8 cellular contexts compared by ENCODE assay signal in the genomic region with DNA sequence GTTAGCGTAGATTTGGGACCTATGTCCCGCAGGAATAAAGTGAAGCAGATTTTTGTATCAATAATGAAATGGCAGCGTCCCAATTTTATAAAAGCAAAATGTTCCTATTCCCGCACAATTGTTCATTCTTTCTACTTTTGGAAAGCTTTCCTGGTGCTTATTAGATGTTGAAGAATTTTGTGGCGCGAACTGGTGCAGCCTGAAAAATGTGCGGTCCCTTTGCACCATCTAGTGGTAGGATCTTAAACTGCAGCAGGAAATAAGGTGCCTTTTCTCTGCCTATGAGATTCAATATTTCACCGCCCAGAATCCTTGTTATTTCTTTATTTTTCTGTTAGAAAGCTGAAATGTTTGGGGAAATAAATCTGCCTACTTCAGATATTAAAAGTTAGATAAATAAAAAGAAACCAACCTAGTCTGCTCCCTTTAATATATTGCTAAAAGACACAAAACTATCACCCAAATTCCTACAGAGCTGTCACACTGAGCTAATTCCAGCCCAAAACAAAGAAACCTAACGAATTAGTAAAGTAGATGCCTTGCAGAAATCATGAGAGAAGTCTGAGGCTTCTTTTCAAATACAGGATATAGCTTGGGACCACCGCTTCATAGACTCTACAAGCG.
DNase-seq lines count a peak whose midpoint lies in the region; ATAC-seq and TF ChIP-seq lines count a peak whose summit lies in the region.

No MANE protein-coding gene starts in this region.

- H4K20me1 ChIP-seq in fibroblast of lung (ENCODE audit: control insufficient read depth, extremely low read depth, insufficient read depth, low read length), result no peaks in the 10 kb centered on the region

- no peaks in the 10 kb centered on the region for H3K27me3 Mint-ChIP-seq in activated CD8-positive, alpha-beta T cell treated with anti-CD3 and anti-CD28 coated beads for 36 hours
- H3K27me3 Mint-ChIP-seq in neural crest cell (ENCODE audit: low read depth), result no peaks in the 10 kb centered on the region

- H3K4me1 Mint-ChIP-seq in activated CD8-positive, alpha-beta T cell treated with anti-CD3 and anti-CD28 coated beads for 36 hours (ENCODE audit: low read depth), result peaks cover 11% of the 10 kb centered on the region
- peaks cover 7% of the 10 kb centered on the region for H3K4me1 Mint-ChIP-seq in neural crest cell

- no peak overlapping the region for H3K4me2 ChIP-seq in fibroblast of lung (ENCODE audit: extremely low read depth, insufficient read depth, low read length)

- TF ChIP-seq CTCF in GM13976 (IDR thresholded peaks at IDR 0.05; ENCODE audit: borderline replicate concordance, control extremely low read depth, extremely low read depth, insufficient read depth, missing control alignments) (peak; percentile 85), fibroblast of lung (conservative IDR thresholded peaks at IDR 0.05 in 1 of 2, IDR thresholded peaks at IDR 0.05 in 1 of 2; ENCODE audit: low read depth in 1 of 2, low read length in 2 of 2) (peak; percentile 92 to 94), neural crest cell (conservative IDR thresholded peaks at IDR 0.05) (peak; percentile 95), vagina (IDR thresholded peaks at IDR 0.05) (peak; percentile 72 to 94 (median 90))
- peak; percentile 97 for TF ChIP-seq CTCF in activated CD8-positive, alpha-beta T cell treated with anti-CD3 and anti-CD28 coated beads for 36 hours (IDR thresholded peaks at IDR 0.05)

- POLR2A ChIA-PET in activated CD8-positive, alpha-beta T cell treated with anti-CD3 and anti-CD28 coated beads for 36 hours (lab: Charles Lee), result interaction anchor here (1.0 to 1.2 kb wide), 2 partner anchors 12 to 20 kb away, joined by 3 read pairs; no protein-coding TSS in a partner anchor

- H3K27ac Mint-ChIP-seq in activated CD8-positive, alpha-beta T cell treated with anti-CD3 and anti-CD28 coated beads for 36 hours, result no peak overlapping the region
- no peak overlapping the region for H3K27ac Mint-ChIP-seq in neural crest cell (ENCODE audit: unreplicated experiment)

- H3K9ac ChIP-seq in fibroblast of lung (ENCODE audit: insufficient read depth, low read length), result no peak overlapping the region

- no peak overlapping the region for H3K4me3 Mint-ChIP-seq in activated CD8-positive, alpha-beta T cell treated with anti-CD3 and anti-CD28 coated beads for 36 hours
- no peak overlapping the region for H3K4me3 Mint-ChIP-seq in neural crest cell

- CTCF ChIA-PET in activated CD8-positive, alpha-beta T cell treated with anti-CD3 and anti-CD28 coated beads for 36 hours (lab: Charles Lee), result interaction anchor here (0.6 to 4.9 kb wide), 64 partner anchors 9 to 1083 kb away, joined by 3 to 70 read pairs (median 5); a partner anchor contains a TSS

- no peak overlapping the region for H3K27ac ChIP-seq in fibroblast of lung (ENCODE audit: insufficient read depth, low read length)
- H3K27ac ChIP-seq in vagina, result no peak overlapping the region

- H3K9me3 Mint-ChIP-seq in activated CD8-positive, alpha-beta T cell treated with anti-CD3 and anti-CD28 coated beads for 36 hours, result no peaks in the 10 kb centered on the region
- H3K9me3 Mint-ChIP-seq in neural crest cell, result no peaks in the 10 kb centered on the region

- H3K36me3 Mint-ChIP-seq in activated CD8-positive, alpha-beta T cell treated with anti-CD3 and anti-CD28 coated beads for 36 hours (ENCODE audit: low read depth), result no peaks in the 10 kb centered on the region
- H3K36me3 Mint-ChIP-seq in neural crest cell (ENCODE audit: low read depth), result no peaks in the 10 kb centered on the region

- H2AFZ ChIP-seq in fibroblast of lung (ENCODE audit: low read length), result no peak overlapping the region

- peak; percentile 77 for DNase-seq in AG20443 (ENCODE audit: low spot score)
- DNase-seq in GM13976 (ENCODE audit: low spot score), result peak; percentile 77
- peak; percentile 66 for DNase-seq in NCI-H345 (lab: John Stamatoyannopoulos, UW)
- DNase-seq in activated CD8-positive, alpha-beta T cell treated with anti-CD3 and anti-CD28 coated beads for 36 hours, result peak; percentile 66
- peak; percentile 46 to 74 for DNase-seq in fibroblast of lung (ENCODE audit: low read depth in 2 of 2)
- peak; percentile 67 for DNase-seq in neural crest cell (ENCODE audit: low read depth, low spot score)
- no peak for DNase-seq in vagina (ENCODE audit: extremely low spot score in 2 of 2)

- TF ChIP-seq POLR2A in vagina (IDR thresholded peaks at IDR 0.05), result no peak

- no peak overlapping the region for H3K4me3 ChIP-seq in fibroblast of lung (replicated peaks in 1 of 4; ENCODE audit: control extremely low read depth in 1 of 4, insufficient read depth in 1 of 4, low read depth in 3 of 4, low read length in 4 of 4)
- no peak overlapping the region for H3K4me3 ChIP-seq in vagina

- in situ Hi-C loops in GM13976 (cut with MboI; ENCODE audit: low sequenced_read_pairs, unreplicated experiment), result loop anchor here (25.0 kb wide), 1 partner anchor 179 kb away; no protein-coding TSS in a partner anchor

- H3K9me3 ChIP-seq in fibroblast of lung (ENCODE audit: control insufficient read depth, insufficient read depth, low read depth, low read length), result no peaks in the 10 kb centered on the region
- H3K9me3 ChIP-seq in vagina, result no peaks in the 10 kb centered on the region

- intact Hi-C loops in activated CD8-positive, alpha-beta T cell treated with anti-CD3 and anti-CD28 coated beads for 36 hours (cut with micrococcal nuclease), result loop anchor here (5.0 kb wide), 2 partner anchors 94 to 174 kb away; no protein-coding TSS in a partner anchor
- intact Hi-C loops in vagina (cut with DNase I), result no loop called here

- H3K4me1 ChIP-seq in fibroblast of lung (ENCODE audit: control insufficient read depth, extremely low read depth, insufficient read depth, low read length) (no peaks in the 10 kb centered on the region), vagina (no peaks in the 10 kb centered on the region)

- H3K27me3 ChIP-seq in fibroblast of lung (ENCODE audit: control insufficient read depth, insufficient read depth, low read length), result no peaks in the 10 kb centered on the region
- no peaks in the 10 kb centered on the region for H3K27me3 ChIP-seq in vagina

- H3K79me2 ChIP-seq in fibroblast of lung (ENCODE audit: control insufficient read depth, insufficient read depth, low read length), result no peaks in the 10 kb centered on the region

- H3K36me3 ChIP-seq in fibroblast of lung (ENCODE audit: control insufficient read depth, insufficient read depth, low read length) (no peaks in the 10 kb centered on the region), vagina (no peaks in the 10 kb centered on the region)

- peak; percentile 70 for ATAC-seq in activated CD8-positive, alpha-beta T cell treated with anti-CD3 and anti-CD28 coated beads for 36 hours
- ATAC-seq in HG03139 (IDR thresholded peaks at IDR 0.05; ENCODE audit: unreplicated experiment), result no peak

Comparison
In these comparisons a context has a peak if more than half of its experiments do, and no peak if none do; other contexts are left out.
1. DNase-seq: peak in AG20443 (single experiment), GM13976 (single experiment), NCI-H345 (single experiment), activated CD8-positive, alpha-beta T cell treated with anti-CD3 and anti-CD28 coated beads for 36 hours (single experiment), fibroblast of lung (2 of 2) and neural crest cell (single experiment); none in vagina (0 of 2).
2. Peak in every context shown above with its lines, with median percentiles within 50 percentile points of each other: CTCF ChIP-seq.